9 cellular contexts compared by ENCODE assay signal in the genomic region with DNA sequence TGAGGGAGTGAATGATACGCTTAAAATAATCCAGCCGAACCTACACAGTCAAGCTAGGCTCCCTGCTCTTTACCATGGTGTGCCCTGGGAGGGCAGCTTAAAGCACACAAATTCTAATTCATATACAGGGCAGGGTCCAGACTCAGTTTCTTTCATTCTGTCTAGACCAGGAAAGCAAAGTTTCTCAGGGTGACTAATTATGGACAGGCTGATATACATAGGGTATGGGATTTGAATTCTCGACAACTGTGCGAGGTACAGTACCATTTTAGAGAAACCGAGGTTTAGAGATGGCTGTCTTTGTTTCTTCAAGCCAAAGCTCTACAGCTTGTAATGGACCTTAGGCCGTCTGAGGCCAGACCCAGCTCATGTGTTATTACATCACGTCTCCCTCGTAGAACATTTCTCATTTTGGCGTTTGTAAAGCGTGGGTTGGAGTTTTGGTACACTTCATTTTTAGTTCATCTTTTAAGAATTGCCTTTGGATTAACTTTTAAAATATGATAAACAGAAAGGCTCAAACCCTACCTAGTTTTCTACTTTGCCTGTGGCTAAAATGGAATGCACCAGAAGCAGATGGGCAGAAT. TPM values are rescaled to one million over a fixed set of nuclear protein-coding genes. Genes with fewer than 3 reads are reported as not detected.
DNase-seq lines count a peak whose midpoint lies in the region; ATAC-seq and TF ChIP-seq lines count a peak whose summit lies in the region.
"Had no signal": no experiment of that assay in that cellular context is flagged by ENCODE, and none has a peak within 500 bp of the region (broad histone marks: within the 10 kb centered on the region; RNA-seq: fewer than 3 reads in every experiment).

No MANE protein-coding gene starts in this region.

- H3K4me2 ChIP-seq in BLaER1 treated with 17β-estradiol and CSF1 and Interleukin-3, amounts not matched to agents 10 nM and 100 nM = peak overlapping the region; percentile 74 to 97 (median 82)

- intact Hi-C loops in natural killer cell (cut with micrococcal nuclease) = loop anchor here (5.0 to 10.0 kb wide), 3 partner anchors 152 to 295 kb away; partner anchors contain the start of gene RPL37

- peak overlapping the region; percentile 91 to 95 for H3K27ac Mint-ChIP-seq in natural killer cell

- in situ Hi-C loops in KBM-7 (cut with MboI; ENCODE audit: low pct_unique_long_range_greater_than_20kb, low sequenced_read_pairs) = no loop called here

- peak overlapping the region; percentile 74 to 99 (median 96) for H3K4me3 ChIP-seq in BLaER1 treated with 17β-estradiol and CSF1 and Interleukin-3, amounts not matched to agents 10 nM and 100 nM
- H3K4me3 ChIP-seq in coronary artery = peak overlapping the region; percentile 70

- peaks cover 88 to 94% of the 10 kb centered on the region in 2 donors for H3K4me1 Mint-ChIP-seq in natural killer cell

- H3K9me3 ChIP-seq in BLaER1 treated with 17β-estradiol and CSF1 and Interleukin-3, amounts not matched to agents 10 nM and 100 nM (replicated peaks in 1 of 11) = no peaks in the 10 kb centered on the region; a peak in 1 of 22 replicates

- TF ChIP-seq CTCF in coronary artery (IDR thresholded peaks at IDR 0.05) (no peak), natural killer cell (IDR thresholded peaks at IDR 0.05) (no peak)

- H3K4me3 Mint-ChIP-seq in natural killer cell = peak overlapping the region; percentile 99

- peaks cover 75 to 77% (median 76%) of the 10 kb centered on the region in 11 experiments for H4K20me1 ChIP-seq in BLaER1 treated with 17β-estradiol and CSF1 and Interleukin-3, amounts not matched to agents 10 nM and 100 nM

- no peak for ATAC-seq in natural killer cell
- no peak for ATAC-seq in GM21447 (IDR thresholded peaks at IDR 0.05; ENCODE audit: unreplicated experiment)

- H3K27me3 Mint-ChIP-seq in natural killer cell (ENCODE audit: low read depth in 2 of 2) = no peaks in the 10 kb centered on the region

- peak overlapping the region; percentile 84 to 99 (median 95) for H3K9ac ChIP-seq in BLaER1 treated with 17β-estradiol and CSF1 and Interleukin-3, amounts not matched to agents 10 nM and 100 nM

- H3K9me3 Mint-ChIP-seq in natural killer cell = no peaks in the 10 kb centered on the region

- H3K4me1 ChIP-seq in BLaER1 treated with 17β-estradiol and CSF1 and Interleukin-3, amounts not matched to agents 10 nM and 100 nM = peaks cover 17 to 53% (median 37%) of the 10 kb centered on the region in 10 experiments

- peaks cover 15% of the 10 kb centered on the region for H3K36me3 Mint-ChIP-seq in natural killer cell

- peaks cover 41 to 67% (median 62%) of the 10 kb centered on the region in 11 experiments for H3K36me3 ChIP-seq in BLaER1 treated with 17β-estradiol and CSF1 and Interleukin-3, amounts not matched to agents 10 nM and 100 nM

- H3K27ac ChIP-seq in BLaER1 treated with 17β-estradiol and CSF1 and Interleukin-3, amounts not matched to agents 10 nM and 100 nM = peak overlapping the region; percentile 84 to 98 (median 91)
- peak overlapping the region; percentile 35 to 87 for H3K27ac ChIP-seq in coronary artery

- DNase-seq in NOMO-1 (lab: John Stamatoyannopoulos, UW; ENCODE audit: unreplicated experiment in 2 of 2) (peak; percentile 46 to 79), coronary artery (ENCODE audit: low spot score) (no peak), natural killer cell (no peak), KBM-7 (no peak), SHP77 (lab: John Stamatoyannopoulos, UW) (no peak), T1000 (lab: John Stamatoyannopoulos, UW) (no peak)
- DNase-seq: effector CD4-positive, alpha-beta T cell had no signal

- no peaks in the 10 kb centered on the region; a peak in 4 of 22 replicates for H3K27me3 ChIP-seq in BLaER1 treated with 17β-estradiol and CSF1 and Interleukin-3, amounts not matched to agents 10 nM and 100 nM

RNA-seq across cellular contexts. Expression of gene PTGER4, which starts 2.8 kb away (rescaled TPM):
- 100 to 1,000 TPM; 112 to 126 (median 117) TPM for total RNA-seq in natural killer cell

Comparison
In these comparisons a context has a peak if more than half of its experiments do, and no peak if none do; other contexts are left out.
1. DNase-seq: peak in NOMO-1 (2 of 2); none in coronary artery (single experiment), natural killer cell (single experiment), KBM-7 (single experiment), SHP77 (0 of 2) and T1000 (single experiment).